ENCODE assay signal across 13 cellular contexts in genomic region chr14:64200170-64200569, GRCh38.
DNase-seq lines count a peak whose midpoint lies in the region; ATAC-seq, FAIRE-seq and TF ChIP-seq lines count a peak whose summit lies in the region.
"Had no signal": no experiment of that assay in that cellular context is flagged by ENCODE, and none has a peak within 500 bp of the region (broad histone marks: within the 10 kb centered on the region; RNA-seq: fewer than 3 reads in every experiment).

No MANE protein-coding gene starts in this region.

- H4K20me1 ChIP-seq in HepG2 (ENCODE audit: insufficient read depth, low read length): no peaks in the 10 kb centered on the region
- H4K20me1 ChIP-seq: BLaER1 had no signal

- BruUV-seq in HepG2 (replicated peaks; lab: Mats Ljungman, UMichigan): no TSS peak
- BruUV-seq in Caco-2 (replicated peaks; lab: Mats Ljungman, UMichigan): no TSS peak

- intact Hi-C loops in HepG2 (cut with micrococcal nuclease; ENCODE audit: unreplicated experiment) (no loop called here), Caco-2 (cut with micrococcal nuclease; ENCODE audit: unreplicated experiment) (no loop called here)

- H3K79me2 ChIP-seq in HepG2 (ENCODE audit: insufficient read depth, low read length) (no peaks in the 10 kb centered on the region), parathyroid adenoma (peaks cover 8% of the 10 kb centered on the region)

- H3K9ac ChIP-seq in HepG2 (ENCODE audit: insufficient read depth, low read depth, low read length) (no peak overlapping the region), parathyroid adenoma (no peak overlapping the region)
- H3K9ac ChIP-seq: BLaER1 had no signal

- in situ Hi-C loops in HepG2 (cut with HindIII; ENCODE audit: extremely low pct_ligation_motif_present, low pct_unique_long_range_greater_than_20kb): no loop called here

- no peak overlapping the region for H3K4me3 Mint-ChIP-seq in Caco-2 (ENCODE audit: unreplicated experiment)
- H3K4me3 Mint-ChIP-seq: activated CD4-positive, alpha-beta memory T cell treated with anti-CD3 and anti-CD28 coated beads, Interleukin-2, amount 10 ng/mL, durations not matched to agents 7 days and 5 days; activated naive CD8-positive, alpha-beta T cell treated with anti-CD3 and anti-CD28 coated beads, Interleukin-2, amount 10 ng/mL, durations not matched to agents 7 days and 5 days; activated T-cell treated with anti-CD3 and anti-CD28 coated beads, Interleukin-2, amount 50 U/mL, for 72 hours had no signal

- H3K4me2 ChIP-seq in HepG2 (ENCODE audit: low read depth, low read length) (no peak overlapping the region), parathyroid adenoma (ENCODE audit: low read length) (no peak overlapping the region)
- H3K4me2 ChIP-seq: BLaER1 had no signal

- H3K9me3 ChIP-seq in HepG2 (ENCODE audit: low read length) (no peaks in the 10 kb centered on the region), parathyroid adenoma (ENCODE audit: control insufficient read depth, low read length) (no peaks in the 10 kb centered on the region), Caco-2 (no peaks in the 10 kb centered on the region)
- H3K9me3 ChIP-seq: BLaER1 had no signal

- H3K4me3 ChIP-seq in HepG2 (replicated peaks in 1 of 3; ENCODE audit: insufficient read depth in 1 of 3, low read depth in 2 of 3, low read length in 3 of 3) (no peak overlapping the region), parathyroid adenoma (ENCODE audit: low read depth, low read length) (no peak overlapping the region), Caco-2 (ENCODE audit: low read depth, low read length) (no peak overlapping the region)
- H3K4me3 ChIP-seq: BLaER1 had no signal

- H3K27ac ChIP-seq in HepG2 (ENCODE audit: extremely low read length, insufficient read depth, low read length): no peak overlapping the region
- H3K27ac ChIP-seq in parathyroid adenoma: peak overlapping the region; percentile 45
- H3K27ac ChIP-seq: BLaER1 had no signal

- peak; percentile 33 for DNase-seq in globus pallidus (ENCODE audit: low spot score)
- DNase-seq in HepG2 (ENCODE audit: low spot score): no peak
- no peak for DNase-seq in Caco-2
- DNase-seq: activated CD4-positive, alpha-beta memory T cell treated with anti-CD3 and anti-CD28 coated beads, Interleukin-2, amount 10 ng/mL, durations not matched to agents 7 days and 5 days; activated naive CD8-positive, alpha-beta T cell treated with anti-CD3 and anti-CD28 coated beads, Interleukin-2, amount 10 ng/mL, durations not matched to agents 7 days and 5 days; activated T-cell treated with anti-CD3 and anti-CD28 coated beads, Interleukin-2, amount 50 U/mL, for 72 hours; NCI-H2029 treated with DMSO at 0.1 percent for 48 hours; NCI-H69 had no signal

- 34% methylated on average over 4 of the region's 4 CpGs for WGBS in HepG2 (ENCODE audit: low lambda C conversion rate)

- H3K36me3 ChIP-seq in HepG2 (replicated peaks in 1 of 2; ENCODE audit: control insufficient read depth in 1 of 2, insufficient read depth in 2 of 2, low read length in 2 of 2) (no peaks in the 10 kb centered on the region), parathyroid adenoma (ENCODE audit: control insufficient read depth, insufficient read depth, low read length) (no peaks in the 10 kb centered on the region), Caco-2 (ENCODE audit: control insufficient read depth, insufficient read depth, low read length) (no peaks in the 10 kb centered on the region)

- POLR2A ChIA-PET in HepG2 (lab: Yijun Ruan, JAX) (no interaction called here), Caco-2 (lab: Charles Lee) (interaction anchor here (0.6 kb wide), 1 partner anchor 658 kb away, joined by 16 read pairs; no protein-coding TSS in a partner anchor)

- H3K27me3 Mint-ChIP-seq in Caco-2 (ENCODE audit: insufficient read depth, unreplicated experiment): no peaks in the 10 kb centered on the region
- H3K27me3 Mint-ChIP-seq: activated CD4-positive, alpha-beta memory T cell treated with anti-CD3 and anti-CD28 coated beads, Interleukin-2, amount 10 ng/mL, durations not matched to agents 7 days and 5 days; activated naive CD8-positive, alpha-beta T cell treated with anti-CD3 and anti-CD28 coated beads, Interleukin-2, amount 10 ng/mL, durations not matched to agents 7 days and 5 days had no signal

- H2AFZ ChIP-seq in HepG2 (ENCODE audit: low read length): no peak overlapping the region
- H2AFZ ChIP-seq in parathyroid adenoma: peak overlapping the region; percentile 52

- no peak for TF ChIP-seq RAD21 in HepG2 (CRISPR knock-in tag; IDR thresholded peaks at IDR 0.05)

- H3K4me1 Mint-ChIP-seq in Caco-2 (ENCODE audit: low read depth, unreplicated experiment): peaks cover 13% of the 10 kb centered on the region

- H3K27me3 ChIP-seq in HepG2 (ENCODE audit: control insufficient read depth in 1 of 2, insufficient read depth in 2 of 2, low read length in 2 of 2) (no peaks in the 10 kb centered on the region), parathyroid adenoma (ENCODE audit: control insufficient read depth, insufficient read depth, low read length) (no peaks in the 10 kb centered on the region), Caco-2 (replicated peaks; ENCODE audit: control insufficient read depth, insufficient read depth, low read length) (no peaks in the 10 kb centered on the region)
- H3K27me3 ChIP-seq: BLaER1 had no signal

- CTCF ChIA-PET in HepG2 (lab: Yijun Ruan, JAX; ENCODE audit: low intra/inter-chr PET ratio, low total read pairs): no interaction called here
- CTCF ChIA-PET in Caco-2 (lab: Charles Lee): interaction anchor here (1.1 kb wide), 1 partner anchor 103 kb away, joined by 3 read pairs; no protein-coding TSS in a partner anchor

- no peak for FAIRE-seq in HepG2 (lab: Jason Lieb, UNC)

- TF ChIP-seq EP300 in HepG2 (IDR thresholded peaks at IDR 0.05; ENCODE audit: low read depth in 2 of 2, low read length in 2 of 2) (no peak), HepG2 (CRISPR knock-in tag; IDR thresholded peaks at IDR 0.05; ENCODE audit: borderline replicate concordance) (no peak)

- no peak overlapping the region for H3K27ac Mint-ChIP-seq in Caco-2 (ENCODE audit: unreplicated experiment)
- H3K27ac Mint-ChIP-seq: activated CD4-positive, alpha-beta memory T cell treated with anti-CD3 and anti-CD28 coated beads, Interleukin-2, amount 10 ng/mL, durations not matched to agents 7 days and 5 days; activated naive CD8-positive, alpha-beta T cell treated with anti-CD3 and anti-CD28 coated beads, Interleukin-2, amount 10 ng/mL, durations not matched to agents 7 days and 5 days; activated T-cell treated with anti-CD3 and anti-CD28 coated beads, Interleukin-2, amount 50 U/mL, for 72 hours had no signal

- peaks cover 5% of the 10 kb centered on the region for H3K36me3 Mint-ChIP-seq in Caco-2 (ENCODE audit: insufficient read depth, unreplicated experiment)

- TF ChIP-seq CTCF in HepG2 (CRISPR knock-in tag; IDR thresholded peaks at IDR 0.05): no peak
- TF ChIP-seq CTCF in parathyroid adenoma (IDR thresholded peaks at IDR 0.05): no peak
- no peak for TF ChIP-seq CTCF in Caco-2 (IDR thresholded peaks at IDR 0.05; ENCODE audit: insufficient read depth in 1 of 2, low read depth in 1 of 2, low read length in 1 of 2, severe bottlenecking in 1 of 2, unreplicated experiment in 1 of 2)

- ATAC-seq in HepG2 (peak; percentile 41; the same call in 1 of the 3 replicates), HG02571 (IDR thresholded peaks at IDR 0.05; ENCODE audit: unreplicated experiment) (no peak), GM18870 (IDR thresholded peaks at IDR 0.05; ENCODE audit: unreplicated experiment) (no peak), GM19328 (IDR thresholded peaks at IDR 0.05; ENCODE audit: unreplicated experiment) (no peak)
- ATAC-seq: activated T-cell treated with anti-CD3 and anti-CD28 coated beads, Interleukin-2, amount 50 U/mL, for 72 hours had no signal

- no peaks in the 10 kb centered on the region for H3K9me3 Mint-ChIP-seq in Caco-2 (ENCODE audit: unreplicated experiment)
- H3K9me3 Mint-ChIP-seq: activated CD4-positive, alpha-beta memory T cell treated with anti-CD3 and anti-CD28 coated beads, Interleukin-2, amount 10 ng/mL, durations not matched to agents 7 days and 5 days; activated naive CD8-positive, alpha-beta T cell treated with anti-CD3 and anti-CD28 coated beads, Interleukin-2, amount 10 ng/mL, durations not matched to agents 7 days and 5 days; activated T-cell treated with anti-CD3 and anti-CD28 coated beads, Interleukin-2, amount 50 U/mL, for 72 hours had no signal

- H3K4me1 ChIP-seq in HepG2 (ENCODE audit: insufficient read depth, low read length) (no peaks in the 10 kb centered on the region), parathyroid adenoma (peaks cover 40% of the 10 kb centered on the region), Caco-2 (peaks cover 22% of the 10 kb centered on the region; the same call in 1 of the 2 replicates)

- no peak for TF ChIP-seq POLR2A in HepG2 (IDR thresholded peaks at IDR 0.05; ENCODE audit: insufficient read depth in 1 of 2, low read depth in 2 of 2, low read length in 2 of 2)

TF ChIP-seq in HepG2, 621 proteins besides CTCF, POLR2A, EP300 and RAD21:
- TF ChIP-seq RXRA (CRISPR knock-in tag; IDR thresholded peaks at IDR 0.05) (no peak), ZNF281 (CRISPR knock-in tag; IDR thresholded peaks at IDR 0.05; ENCODE audit: borderline replicate concordance) (peak; percentile 16; the same call in 1 of the 2 replicates)
TF ChIP-seq in HepG2: peak in this region for 1.
